8 cellular contexts compared by ENCODE assay signal in genomic region chr5:123610665-123611406, GRCh38.
DNase-seq lines count a peak whose midpoint lies in the region; ATAC-seq, FAIRE-seq and TF ChIP-seq lines count a peak whose summit lies in the region.

No MANE protein-coding gene starts in this region.

- no peaks in the 10 kb centered on the region for H3K9me3 Mint-ChIP-seq in natural killer cell

- peak; percentile 11 to 13 for DNase-seq in stimulated activated CD4-positive, alpha-beta T cell treated with anti-CD3 and anti-CD28 coated beads, Interleukin-2, amount 100 ng/mL, for 48 hours
- no peak for DNase-seq in stimulated activated CD4-positive, alpha-beta T cell treated with anti-CD3 and anti-CD28 coated beads, Interleukin-4, amount 100 ng/mL, for 1 hour
- DNase-seq in H54 (ENCODE audit: insufficient read length, low spot score) (peak; percentile 1), MM.1S (peak; percentile 69), T-helper 9 cell (peak; percentile 2), esophagus squamous epithelium (lab: John Stamatoyannopoulos, UW) (no peak), natural killer cell (no peak), OCI-M2 (lab: John Stamatoyannopoulos, UW; ENCODE audit: unreplicated experiment) (no peak)

- no peaks in the 10 kb centered on the region for H3K4me1 Mint-ChIP-seq in natural killer cell

- H3K4me1 ChIP-seq in MM.1S (ENCODE audit: low read length): no peaks in the 10 kb centered on the region
- H3K4me1 ChIP-seq in esophagus squamous epithelium: no peaks in the 10 kb centered on the region

- no peaks in the 10 kb centered on the region for H3F3A ChIP-seq in MM.1S (ENCODE audit: insufficient read depth, low read length)

- H3K4me2 ChIP-seq in MM.1S (ENCODE audit: low read depth, low read length): no peak overlapping the region

- TF ChIP-seq POLR2A in H54 (IDR thresholded peaks at IDR 0.05; ENCODE audit: low read depth, low read length) (no peak), esophagus squamous epithelium (IDR thresholded peaks at IDR 0.05) (no peak)

- H2AFZ ChIP-seq in MM.1S (ENCODE audit: low read length): no peak overlapping the region

- no peaks in the 10 kb centered on the region for H3K79me2 ChIP-seq in MM.1S (ENCODE audit: low read length)

- FAIRE-seq in H54 (lab: Jason Lieb, UNC): peak; percentile 60

- 33 to 43% methylated on average over 5 of the region's 5 CpGs for WGBS in esophagus squamous epithelium, 2 donors

- H3K36me3 ChIP-seq in MM.1S (replicated peaks; ENCODE audit: insufficient read depth, low read length) (no peaks in the 10 kb centered on the region), esophagus squamous epithelium (peaks cover 0 to 32% (median 0%) of the 10 kb centered on the region in 3 donors)

- no peaks in the 10 kb centered on the region for H4K20me1 ChIP-seq in MM.1S (ENCODE audit: insufficient read depth, low read length)

- intact Hi-C loops in esophagus squamous epithelium (cut with DNase I) (no loop called here), natural killer cell (cut with micrococcal nuclease) (loop anchor here (1.0 to 5.0 kb wide), 3 partner anchors 188 to 714 kb away; partner anchors contain the start of gene CEP120)

- H3K9ac ChIP-seq in MM.1S (ENCODE audit: low read length): no peak overlapping the region

- H3K27me3 ChIP-seq in MM.1S (replicated peaks; ENCODE audit: insufficient read depth, low read length): no peaks in the 10 kb centered on the region
- no peaks in the 10 kb centered on the region for H3K27me3 ChIP-seq in esophagus squamous epithelium

- no peaks in the 10 kb centered on the region for H3K27me3 Mint-ChIP-seq in natural killer cell (ENCODE audit: low read depth in 2 of 2)

- no peaks in the 10 kb centered on the region for H3K9me2 ChIP-seq in MM.1S (replicated peaks; ENCODE audit: insufficient read depth, low read length)

- H3K36me3 Mint-ChIP-seq in natural killer cell: no peaks in the 10 kb centered on the region

- peak; percentile 96 for TF ChIP-seq CTCF in MM.1S (IDR thresholded peaks at IDR 0.05; ENCODE audit: low read length)
- TF ChIP-seq CTCF in esophagus squamous epithelium (IDR thresholded peaks at IDR 0.05): peak; percentile 86 to 98 (median 96)
- peak; percentile 100 for TF ChIP-seq CTCF in natural killer cell (IDR thresholded peaks at IDR 0.05)

- no peaks in the 10 kb centered on the region for H3K9me3 ChIP-seq in MM.1S (replicated peaks; ENCODE audit: insufficient read depth, low read length)
- no peaks in the 10 kb centered on the region for H3K9me3 ChIP-seq in esophagus squamous epithelium

- H3K27ac ChIP-seq in MM.1S (ENCODE audit: low read length) (no peak overlapping the region), esophagus squamous epithelium (no peak overlapping the region)

- H3K4me3 ChIP-seq in MM.1S (ENCODE audit: low read length): no peak overlapping the region
- H3K4me3 ChIP-seq in esophagus squamous epithelium: no peak overlapping the region

- peak overlapping the region; percentile 37 to 61 for H3K27ac Mint-ChIP-seq in natural killer cell

- no peak overlapping the region for H3K4me3 Mint-ChIP-seq in natural killer cell

- peak; percentile 81 to 88 (median 84) for ATAC-seq in natural killer cell

Comparison
In these comparisons a context has a peak if more than half of its experiments do, and no peak if none do; other contexts are left out.
1. DNase-seq: peak in stimulated activated CD4-positive, alpha-beta T cell treated with anti-CD3 and anti-CD28 coated beads, Interleukin-2, amount 100 ng/mL, for 48 hours (2 of 2), H54 (single experiment), MM.1S (single experiment) and T-helper 9 cell (single experiment); none in stimulated activated CD4-positive, alpha-beta T cell treated with anti-CD3 and anti-CD28 coated beads, Interleukin-4, amount 100 ng/mL, for 1 hour (single experiment), esophagus squamous epithelium (single experiment), natural killer cell (single experiment) and OCI-M2 (single experiment).
2. Peak in every context shown above with its lines, with median percentiles within 50 percentile points of each other: CTCF ChIP-seq.